ENCODE assay signal across 8 cellular contexts in genomic region chr10:11164806-11165590, GRCh38.
DNase-seq lines count a peak whose midpoint lies in the region; ATAC-seq and TF ChIP-seq lines count a peak whose summit lies in the region.

No MANE protein-coding gene starts in this region.

- ATAC-seq in right lobe of liver, result peak; percentile 18 to 41 (median 38)

- peak; percentile 59 for DNase-seq in NK-92 treated with Interleukin-12 subunit alpha and Interleukin-12 subunit beta, amount 100 ng/mL, for 24 hours (lab: John Stamatoyannopoulos, UW)
- DNase-seq in NK-92 (lab: John Stamatoyannopoulos, UW; ENCODE audit: unreplicated experiment), result no peak
- peak; percentile 51 for DNase-seq in activated CD4-positive, alpha-beta T cell treated with anti-CD3 and anti-CD28 coated beads for 1 hour
- peak; percentile 47 to 67 (median 63) for DNase-seq in right lobe of liver
- peak; percentile 66 for DNase-seq in stimulated activated CD4-positive, alpha-beta T cell treated with anti-CD3 and anti-CD28 coated beads, Interleukin-4, amount 100 ng/mL, for 1 hour
- no peak for DNase-seq in NCI-H128 (lab: John Stamatoyannopoulos, UW; ENCODE audit: unreplicated experiment)

- peak overlapping the region; percentile 65 to 97 (median 90) for H3K27ac Mint-ChIP-seq in IgD-negative memory B cell

- peaks cover 0 to 5% (median 0%) of the 10 kb centered on the region in 4 donors for H3K4me1 ChIP-seq in right lobe of liver

- intact Hi-C loops in right lobe of liver (cut with DNase I), result no loop called here

- H3K27me3 Mint-ChIP-seq in IgD-negative memory B cell, result no peaks in the 10 kb centered on the region

- peaks cover 26 to 37% (median 35%) of the 10 kb centered on the region in 3 donors for H3K4me1 Mint-ChIP-seq in IgD-negative memory B cell

- peak overlapping the region; percentile 40 to 53 (median 41) for H3K4me3 ChIP-seq in right lobe of liver

- peak; percentile 48 for TF ChIP-seq POLR2A in right lobe of liver (IDR thresholded peaks at IDR 0.05)

- H3K36me3 ChIP-seq in right lobe of liver, result no peaks in the 10 kb centered on the region

- H3K9me3 Mint-ChIP-seq in IgD-negative memory B cell, result no peaks in the 10 kb centered on the region

- H3K4me3 Mint-ChIP-seq in IgD-negative memory B cell, result peak overlapping the region in 1 of 4 donors; percentile 100

- 3% methylated on average over 29 of the region's 38 CpGs for WGBS in right lobe of liver (ENCODE audit: insufficient coverage, low coverage, low lambda C conversion rate, missing lambda C conversion rate)

- no peaks in the 10 kb centered on the region for H3K9me3 ChIP-seq in right lobe of liver

- peaks cover 2% of the 10 kb centered on the region for H3K36me3 Mint-ChIP-seq in IgD-negative memory B cell

- H3K27me3 ChIP-seq in right lobe of liver, result no peaks in the 10 kb centered on the region

- TF ChIP-seq CTCF in right lobe of liver (IDR thresholded peaks at IDR 0.05), result no peak

- H3K27ac ChIP-seq in cingulate gyrus (ENCODE audit: low read depth, low read length) (peak overlapping the region; percentile 78), right lobe of liver (peak overlapping the region; percentile 53 to 82 (median 78))

Comparison
In these comparisons a context has a peak if more than half of its experiments do, and no peak if none do; other contexts are left out.
1. DNase-seq: peak in NK-92 treated with Interleukin-12 subunit alpha and Interleukin-12 subunit beta, amount 100 ng/mL, for 24 hours (single experiment), activated CD4-positive, alpha-beta T cell treated with anti-CD3 and anti-CD28 coated beads for 1 hour (single experiment), right lobe of liver (3 of 3) and stimulated activated CD4-positive, alpha-beta T cell treated with anti-CD3 and anti-CD28 coated beads, Interleukin-4, amount 100 ng/mL, for 1 hour (single experiment); none in NK-92 (single experiment) and NCI-H128 (single experiment).